ENCODE assay signal across 8 cellular contexts in genomic region chr7:87312215-87312865, GRCh38. TPM values are rescaled to one million over a fixed set of nuclear protein-coding genes. Genes with fewer than 3 reads are reported as not detected.
DNase-seq lines count a peak whose midpoint lies in the region; ATAC-seq and TF ChIP-seq lines count a peak whose summit lies in the region.

No MANE protein-coding gene starts in this region.

- ATAC-seq in GM21825 (IDR thresholded peaks at IDR 0.05; ENCODE audit: unreplicated experiment), result peak; percentile 56

- DNase-seq in GDM1 (lab: John Stamatoyannopoulos, UW) (peak; percentile 39), SHP77 treated with DMSO at 0.1 percent for 48 hours (lab: John Stamatoyannopoulos, UW) (peak; percentile 38), glomerular endothelial cell (ENCODE audit: extremely low read depth, low read depth, low spot score) (peak; percentile 47), putamen (ENCODE audit: low spot score) (peak; percentile 53), GF-D8 (lab: John Stamatoyannopoulos, UW) (no peak)
- peak; percentile 39 for DNase-seq in activated gamma-delta T cell treated with anti-CD3 and anti-CD28 coated beads, Interleukin-2, amount 50 U/mL, for 16 hours (ENCODE audit: low read depth)

- peak; percentile 99 for TF ChIP-seq CTCF in LNCAP (IDR thresholded peaks at IDR 0.05)

RNA-seq across cellular contexts. Expression of gene CROT, which starts 33.1 kb away (rescaled TPM):
- 8.9 and 33.3 TPM in 2 replicates for total RNA-seq in glomerular endothelial cell
